Comparison of ENCODE assay signal across 9 cellular contexts in the genomic region with DNA sequence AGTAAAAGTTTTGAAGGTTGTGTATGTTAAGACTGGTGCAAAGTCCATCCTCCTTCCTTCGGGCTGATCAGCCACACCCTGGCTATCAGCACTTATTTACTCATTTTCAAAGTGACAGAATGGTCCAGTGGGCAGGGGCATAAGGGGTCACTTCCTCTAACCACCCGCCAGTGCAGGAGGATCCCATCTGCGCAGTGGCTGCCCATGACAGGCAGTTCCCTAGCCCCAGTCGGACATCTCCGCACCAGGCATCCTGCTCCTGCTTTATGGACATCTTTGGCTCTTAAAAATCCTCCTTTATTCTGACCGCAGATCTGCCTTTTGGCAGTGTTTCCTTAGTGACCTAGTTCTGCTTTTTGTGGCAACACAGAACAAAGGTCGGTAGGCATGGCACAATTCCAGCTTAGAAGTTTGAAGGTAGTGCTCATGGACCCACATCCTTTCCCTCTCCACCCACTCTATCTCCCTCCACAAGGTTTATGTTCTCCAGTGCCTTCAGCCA. TPM values are rescaled to one million over a fixed set of nuclear protein-coding genes. Genes with fewer than 3 reads are reported as not detected.
DNase-seq lines count a peak whose midpoint lies in the region; ATAC-seq and TF ChIP-seq lines count a peak whose summit lies in the region.
"Had no signal": no experiment of that assay in that cellular context is flagged by ENCODE, and none has a peak within 500 bp of the region (broad histone marks: within the 10 kb centered on the region; RNA-seq: fewer than 3 reads in every experiment).

No MANE protein-coding gene starts in this region.

- intact Hi-C loops in MCF 10A (cut with micrococcal nuclease), result no loop called here

- no peaks in the 10 kb centered on the region for H3K9me3 Mint-ChIP-seq in MCF 10A (ENCODE audit: unreplicated experiment)
- H3K9me3 Mint-ChIP-seq in stimulated activated naive B cell treated with anti-CD40 and anti-IgM and Interleukin-4, amounts not matched to agents 10 μg/mL and 1 μg/mL and 100 μg/mL, for 72 hours, result no peaks in the 10 kb centered on the region
- no peaks in the 10 kb centered on the region for H3K9me3 Mint-ChIP-seq in GM23338
- H3K9me3 Mint-ChIP-seq: IgD-negative memory B cell had no signal

- H3K36me3 Mint-ChIP-seq in MCF 10A (ENCODE audit: insufficient read depth, unreplicated experiment) (peaks cover 6% of the 10 kb centered on the region), GM23338 (ENCODE audit: low read depth) (no peaks in the 10 kb centered on the region)
- peaks cover 11 to 13% of the 10 kb centered on the region in 2 donors for H3K36me3 Mint-ChIP-seq in stimulated activated naive B cell treated with anti-CD40 and anti-IgM and Interleukin-4, amounts not matched to agents 10 μg/mL and 1 μg/mL and 100 μg/mL, for 72 hours

- H3K4me3 Mint-ChIP-seq in MCF 10A (ENCODE audit: unreplicated experiment) (peak overlapping the region; percentile 17), GM23338 (no peak overlapping the region)
- H3K4me3 Mint-ChIP-seq in stimulated activated naive B cell treated with anti-CD40 and anti-IgM and Interleukin-4, amounts not matched to agents 10 μg/mL and 1 μg/mL and 100 μg/mL, for 72 hours, result peak overlapping the region in 1 of 2 donors; percentile 22
- H3K4me3 Mint-ChIP-seq: IgD-negative memory B cell had no signal

- no peak overlapping the region for H2AFZ ChIP-seq in GM23338

- no peak overlapping the region for H3K4me2 ChIP-seq in GM23338

- POLR2A ChIA-PET in MCF 10A (lab: Yijun Ruan, JAX), result interaction anchor here (1.4 to 14.0 kb wide), 6 partner anchors 17 to 124 kb away, joined by 4 to 204 read pairs (median 16); no protein-coding TSS in a partner anchor

- CTCF ChIA-PET in MCF 10A (lab: Yijun Ruan, JAX), result interaction anchor here (0.6 to 10.7 kb wide), 6 partner anchors 12 to 122 kb away, joined by 3 to 311 read pairs (median 20); no protein-coding TSS in a partner anchor

- H3K4me1 Mint-ChIP-seq in MCF 10A (ENCODE audit: insufficient read depth, unreplicated experiment) (peaks cover 54% of the 10 kb centered on the region), GM23338 (peaks cover 3% of the 10 kb centered on the region; the same call in 1 of the 3 replicates)
- peaks cover 26 to 49% of the 10 kb centered on the region in 2 donors for H3K4me1 Mint-ChIP-seq in stimulated activated naive B cell treated with anti-CD40 and anti-IgM and Interleukin-4, amounts not matched to agents 10 μg/mL and 1 μg/mL and 100 μg/mL, for 72 hours

- no TSS peak for BruUV-seq in MCF 10A (replicated peaks; lab: Mats Ljungman, UMichigan)

- no peak overlapping the region for H3K4me3 ChIP-seq in GM23338

- H3K27ac ChIP-seq in GM23338 (ENCODE audit: low read depth), result no peak overlapping the region

- TF ChIP-seq CTCF in MCF 10A (IDR thresholded peaks at IDR 0.05; ENCODE audit: unreplicated experiment) (no peak), GM23338 (conservative IDR thresholded peaks at IDR 0.05; ENCODE audit: low read depth in 2 of 2) (no peak)

- no peaks in the 10 kb centered on the region for H3K9me2 ChIP-seq in GM23338 (ENCODE audit: insufficient read depth)

- H3K27ac Mint-ChIP-seq in MCF 10A (ENCODE audit: low read depth, unreplicated experiment) (peak overlapping the region; percentile 76), GM23338 (no peak overlapping the region)
- peak overlapping the region; percentile 68 for H3K27ac Mint-ChIP-seq in stimulated activated naive B cell treated with anti-CD40 and anti-IgM and Interleukin-4, amounts not matched to agents 10 μg/mL and 1 μg/mL and 100 μg/mL, for 72 hours

- H3K27me3 Mint-ChIP-seq in MCF 10A (ENCODE audit: insufficient read depth, unreplicated experiment) (no peaks in the 10 kb centered on the region), GM23338 (ENCODE audit: insufficient read depth, low read depth, poor library complexity) (no peaks in the 10 kb centered on the region)
- H3K27me3 Mint-ChIP-seq in stimulated activated naive B cell treated with anti-CD40 and anti-IgM and Interleukin-4, amounts not matched to agents 10 μg/mL and 1 μg/mL and 100 μg/mL, for 72 hours, result no peaks in the 10 kb centered on the region
- H3K27me3 Mint-ChIP-seq: IgD-negative memory B cell had no signal

- H3K4me1 ChIP-seq in GM23338 (ENCODE audit: insufficient read depth), result no peaks in the 10 kb centered on the region

- H3K36me3 ChIP-seq in GM23338 (ENCODE audit: insufficient read depth), result no peaks in the 10 kb centered on the region

- DNase-seq in LoVo (ENCODE audit: low spot score) (peak; percentile 88), MCF 10A (ENCODE audit: unreplicated experiment) (peak; percentile 84), NCI-H1048 (lab: John Stamatoyannopoulos, UW) (no peak), NCI-H2196 (lab: John Stamatoyannopoulos, UW; ENCODE audit: unreplicated experiment) (no peak), GM23338 (ENCODE audit: low spot score) (no peak), NCI-H1092 (lab: John Stamatoyannopoulos, UW) (no peak)
- DNase-seq in stimulated activated naive B cell treated with anti-CD40 and anti-IgM and Interleukin-4, amounts not matched to agents 10 μg/mL and 1 μg/mL and 100 μg/mL, for 72 hours, result peak; percentile 21

- no peaks in the 10 kb centered on the region for H3F3A ChIP-seq in GM23338 (replicated peaks; ENCODE audit: low read depth)

- H3K27me3 ChIP-seq in GM23338 (ENCODE audit: insufficient read depth), result no peaks in the 10 kb centered on the region

- no peaks in the 10 kb centered on the region for H3K79me2 ChIP-seq in GM23338 (replicated peaks; ENCODE audit: insufficient read depth)

- H4K20me1 ChIP-seq in GM23338 (replicated peaks; ENCODE audit: insufficient read depth), result no peaks in the 10 kb centered on the region

- ATAC-seq in GM19397 (IDR thresholded peaks at IDR 0.05; ENCODE audit: unreplicated experiment), result peak; percentile 57
- ATAC-seq in stimulated activated naive B cell treated with anti-CD40 and anti-IgM and Interleukin-4, amounts not matched to agents 10 μg/mL and 1 μg/mL and 100 μg/mL, for 72 hours (replicated peaks), result peak; percentile 90 to 91
- ATAC-seq in GM23338, result no peak

TF ChIP-seq in GM23338, 12 proteins besides CTCF, POLR2A, EP300 and RAD21 (continues in another document):
- no peak for TF ChIP-seq ZNF114 (CRISPR knock-in tag; IDR thresholded peaks at IDR 0.05)
- no peak for TF ChIP-seq JUNB (IDR thresholded peaks at IDR 0.05; ENCODE audit: unreplicated experiment)
- TF ChIP-seq, protein P1, sequence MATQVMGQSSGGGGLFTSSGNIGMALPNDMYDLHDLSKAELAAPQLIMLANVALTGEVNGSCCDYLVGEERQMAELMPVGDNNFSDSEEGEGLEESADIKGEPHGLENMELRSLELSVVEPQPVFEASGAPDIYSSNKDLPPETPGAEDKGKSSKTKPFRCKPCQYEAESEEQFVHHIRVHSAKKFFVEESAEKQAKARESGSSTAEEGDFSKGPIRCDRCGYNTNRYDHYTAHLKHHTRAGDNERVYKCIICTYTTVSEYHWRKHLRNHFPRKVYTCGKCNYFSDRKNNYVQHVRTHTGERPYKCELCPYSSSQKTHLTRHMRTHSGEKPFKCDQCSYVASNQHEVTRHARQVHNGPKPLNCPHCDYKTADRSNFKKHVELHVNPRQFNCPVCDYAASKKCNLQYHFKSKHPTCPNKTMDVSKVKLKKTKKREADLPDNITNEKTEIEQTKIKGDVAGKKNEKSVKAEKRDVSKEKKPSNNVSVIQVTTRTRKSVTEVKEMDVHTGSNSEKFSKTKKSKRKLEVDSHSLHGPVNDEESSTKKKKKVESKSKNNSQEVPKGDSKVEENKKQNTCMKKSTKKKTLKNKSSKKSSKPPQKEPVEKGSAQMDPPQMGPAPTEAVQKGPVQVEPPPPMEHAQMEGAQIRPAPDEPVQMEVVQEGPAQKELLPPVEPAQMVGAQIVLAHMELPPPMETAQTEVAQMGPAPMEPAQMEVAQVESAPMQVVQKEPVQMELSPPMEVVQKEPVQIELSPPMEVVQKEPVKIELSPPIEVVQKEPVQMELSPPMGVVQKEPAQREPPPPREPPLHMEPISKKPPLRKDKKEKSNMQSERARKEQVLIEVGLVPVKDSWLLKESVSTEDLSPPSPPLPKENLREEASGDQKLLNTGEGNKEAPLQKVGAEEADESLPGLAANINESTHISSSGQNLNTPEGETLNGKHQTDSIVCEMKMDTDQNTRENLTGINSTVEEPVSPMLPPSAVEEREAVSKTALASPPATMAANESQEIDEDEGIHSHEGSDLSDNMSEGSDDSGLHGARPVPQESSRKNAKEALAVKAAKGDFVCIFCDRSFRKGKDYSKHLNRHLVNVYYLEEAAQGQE (IDR thresholded peaks at IDR 0.05; ENCODE audit: unreplicated experiment), result no peak
- TF ChIP-seq CREB1 (CRISPR knock-in tag; IDR thresholded peaks at IDR 0.05; ENCODE audit: low read depth), result no peak
- no peak for TF ChIP-seq STAT1 (IDR thresholded peaks at IDR 0.05; ENCODE audit: unreplicated experiment)

RNA-seq across cellular contexts. Expression of a gene that starts 55.9 kb away (rescaled TPM):
- total RNA-seq in MCF 10A (2022), result 71.6 and 88.4 TPM in 2 replicates
- total RNA-seq in GM23338 (2014; rRNA removed; shearing (Covaris generic)), result 7.2 and 7.8 TPM in 2 replicates
- polyA plus RNA-seq in GM23338 (2016; fragmentation: Nextera tagmentation; extraction: Ambion mirVana), result 5.1 and 5.9 TPM in 2 replicates

Comparison
In these comparisons a context has a peak if more than half of its experiments do, and no peak if none do; other contexts are left out.
1. DNase-seq: peak in LoVo (single experiment), MCF 10A (single experiment) and stimulated activated naive B cell treated with anti-CD40 and anti-IgM and Interleukin-4, amounts not matched to agents 10 μg/mL and 1 μg/mL and 100 μg/mL, for 72 hours (single experiment); none in NCI-H1048 (single experiment), NCI-H2196 (single experiment), GM23338 (single experiment) and NCI-H1092 (single experiment).